ENCODE assay signal across 1 cellular context in genomic region chr6:139415365-139415764, GRCh38.
TF ChIP-seq lines count a peak whose summit lies in the region.

No MANE protein-coding gene starts in this region.

TF ChIP-seq in K562, 482 proteins besides CTCF, POLR2A, EP300 and RAD21 (continued from another document):
- TF ChIP-seq ZMIZ1 (IDR thresholded peaks at IDR 0.05; ENCODE audit: low read depth in 2 of 2, low read length in 2 of 2), result peak in 1 of 2 experiments; percentile 69; a peak in 1 of 4 replicates
